In the genomic region with DNA sequence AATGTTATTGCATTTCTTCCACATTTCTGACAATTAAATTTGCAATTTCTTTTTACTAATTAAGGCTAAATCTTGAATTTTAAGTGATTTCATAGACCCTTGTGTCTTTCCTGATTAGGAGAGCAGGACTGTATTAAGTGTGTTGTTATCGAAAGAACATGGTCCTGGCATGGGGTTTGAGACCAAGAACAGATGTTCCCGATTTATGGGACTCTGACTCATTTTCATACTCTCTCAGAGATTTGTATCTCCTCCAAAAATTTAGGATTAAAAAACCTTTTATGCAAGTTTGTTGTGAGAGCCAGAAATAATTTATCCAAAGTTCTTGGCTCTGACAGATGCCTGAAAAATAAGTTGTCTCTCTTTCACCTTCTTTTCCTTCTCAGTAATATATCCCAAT, we compare ENCODE assay signal across 11 cellular contexts.
"Had no signal": no experiment of that assay in that cellular context is flagged by ENCODE, and none has a peak within 500 bp of the region (broad histone marks: within the 10 kb centered on the region; RNA-seq: fewer than 3 reads in every experiment).

No MANE protein-coding gene starts in this region.

- H3K27me3 Mint-ChIP-seq: activated T-helper 17 cell treated with anti-CD3 and anti-CD28 coated beads, Interleukin-2, amount 50 U/mL, for 72 hours had no signal

- H3K9me3 Mint-ChIP-seq: activated T-helper 17 cell treated with anti-CD3 and anti-CD28 coated beads, Interleukin-2, amount 50 U/mL, for 72 hours; nephron progenitor cell had no signal

- H3K4me1 ChIP-seq: lower lobe of right lung, thyroid gland had no signal

- ATAC-seq: activated CD4-positive, CD25-positive, alpha-beta regulatory T cell treated with anti-CD3 and anti-CD28 coated beads, Interleukin-2, amount 50 U/mL, for 24 hours; activated T-helper 17 cell treated with anti-CD3 and anti-CD28 coated beads, Interleukin-2, amount 50 U/mL, for 72 hours; lower lobe of right lung had no signal

- H3K36me3 ChIP-seq: lower lobe of right lung, thyroid gland had no signal

- H3K27me3 ChIP-seq: thyroid gland had no signal

- H3K4me3 ChIP-seq: lower lobe of right lung, thyroid gland had no signal

- H3K4me1 Mint-ChIP-seq: activated T-helper 17 cell treated with anti-CD3 and anti-CD28 coated beads, Interleukin-2, amount 50 U/mL, for 72 hours; immature natural killer cell; nephron progenitor cell had no signal

- DNase-seq: activated naive CD4-positive, alpha-beta T cell treated with Interleukin-2 at 50 U/mL for 16 hours; foreskin melanocyte; head of caudate nucleus; immature natural killer cell; lower lobe of right lung; nephron progenitor cell; occipital lobe; T-helper 9 cell; thyroid gland had no signal

- H3K27ac Mint-ChIP-seq: activated T-helper 17 cell treated with anti-CD3 and anti-CD28 coated beads, Interleukin-2, amount 50 U/mL, for 72 hours; immature natural killer cell; nephron progenitor cell had no signal

- H3K9me3 ChIP-seq: lower lobe of right lung, thyroid gland had no signal

- H3K27ac ChIP-seq: lower lobe of right lung, thyroid gland had no signal

- H3K4me3 Mint-ChIP-seq: activated T-helper 17 cell treated with anti-CD3 and anti-CD28 coated beads, Interleukin-2, amount 50 U/mL, for 72 hours; immature natural killer cell; nephron progenitor cell had no signal
